ENCODE assay signal across 23 cellular contexts in the genomic region with DNA sequence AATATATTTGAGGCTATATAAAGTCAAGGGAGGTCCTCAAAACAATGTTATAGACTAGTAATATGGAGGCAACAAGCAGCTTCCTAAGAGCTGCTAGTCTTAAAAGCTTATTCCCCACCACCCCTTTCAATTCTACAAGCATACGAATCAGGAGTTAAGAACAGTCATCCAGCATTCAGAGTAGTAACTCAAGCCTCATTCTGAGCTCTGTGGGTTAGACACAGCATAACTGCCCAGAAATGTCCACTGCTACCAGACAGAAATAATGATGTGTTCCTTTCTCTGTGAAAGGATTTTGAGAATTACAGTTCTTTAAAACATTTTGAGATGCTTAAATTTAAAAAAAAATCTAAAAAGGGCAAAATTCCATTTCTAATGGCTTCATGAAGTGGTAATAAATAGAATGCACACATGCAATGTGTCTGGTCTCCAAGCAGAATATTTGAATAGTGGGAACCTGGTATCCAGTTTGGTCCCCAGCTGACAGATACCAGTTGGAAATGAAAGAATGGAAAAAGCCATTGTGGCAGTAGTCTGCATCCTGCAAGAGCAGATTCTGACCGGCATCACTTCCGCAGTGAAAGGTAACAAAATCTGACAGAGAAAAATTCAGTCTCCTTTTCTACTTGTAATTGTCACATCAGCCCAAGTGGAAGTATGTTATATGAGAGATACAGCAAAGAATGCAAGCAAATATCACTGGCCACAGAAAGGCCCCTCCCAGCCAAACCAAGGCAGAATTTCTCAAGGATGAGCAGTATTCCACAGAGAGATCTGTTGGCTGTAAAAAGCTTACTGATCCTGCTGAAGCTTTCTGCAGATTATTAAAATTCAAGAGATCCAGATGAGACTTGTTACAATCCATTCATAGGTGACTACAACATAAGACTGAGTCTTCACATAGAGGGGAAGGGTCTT.
DNase-seq lines count a peak whose midpoint lies in the region; ATAC-seq and TF ChIP-seq lines count a peak whose summit lies in the region.
"Had no signal": no experiment of that assay in that cellular context is flagged by ENCODE, and none has a peak within 500 bp of the region (broad histone marks: within the 10 kb centered on the region; RNA-seq: fewer than 3 reads in every experiment).

No MANE protein-coding gene starts in this region.

- H3K4me3 ChIP-seq in skeletal muscle satellite cell (ENCODE audit: low read length) (no peak overlapping the region), mammary epithelial cell (replicated peaks in 1 of 3; ENCODE audit: insufficient read depth in 1 of 3, low read depth in 2 of 3, low read length in 3 of 3) (no peak overlapping the region)
- H3K4me3 ChIP-seq: K562, vagina had no signal

- intact Hi-C loops in mammary epithelial cell (cut with micrococcal nuclease) = no loop called here

- H3K36me3 ChIP-seq in skeletal muscle satellite cell (ENCODE audit: insufficient read depth, low read length) = no peaks in the 10 kb centered on the region
- no peaks in the 10 kb centered on the region for H3K36me3 ChIP-seq in mammary epithelial cell (ENCODE audit: insufficient read depth, low read length)
- H3K36me3 ChIP-seq: vagina had no signal

- H4K20me1 ChIP-seq in mammary epithelial cell (ENCODE audit: insufficient read depth, low read length) = no peaks in the 10 kb centered on the region

- H3K27me3 ChIP-seq in skeletal muscle satellite cell (ENCODE audit: control insufficient read depth, insufficient read depth, low read length) (no peaks in the 10 kb centered on the region), mammary epithelial cell (ENCODE audit: insufficient read depth, low read length) (no peaks in the 10 kb centered on the region), foreskin keratinocyte (no peaks in the 10 kb centered on the region)
- H3K27me3 ChIP-seq: vagina had no signal

- in situ Hi-C loops in mammary epithelial cell (cut with MboI; ENCODE audit: low sequenced_read_pairs in 2 of 2) (no loop called here), GM13977 (cut with MboI; ENCODE audit: low pct_unique_long_range_greater_than_20kb, low sequenced_read_pairs, unreplicated experiment) (no loop called here)

- dilution Hi-C loops in mammary epithelial cell (cut with HindIII; ENCODE audit: low sequenced_read_pairs) = no loop called here

- H3K9ac ChIP-seq in skeletal muscle satellite cell (ENCODE audit: low read depth, low read length) (no peak overlapping the region), mammary epithelial cell (ENCODE audit: insufficient read depth, low read length) (no peak overlapping the region)

- no TSS peak for BruUV-seq in mammary epithelial cell (replicated peaks; lab: Mats Ljungman, UMichigan)

- H3K27ac ChIP-seq in mammary epithelial cell (ENCODE audit: insufficient read depth, low read depth, low read length) (no peak overlapping the region), foreskin keratinocyte (no peak overlapping the region)
- H3K27ac ChIP-seq: vagina had no signal

- no peak overlapping the region for H2AFZ ChIP-seq in mammary epithelial cell (ENCODE audit: low read depth, low read length)

- H3K9me3 ChIP-seq in skeletal muscle satellite cell (replicated peaks; ENCODE audit: low read length) (no peaks in the 10 kb centered on the region), mammary epithelial cell (replicated peaks; ENCODE audit: insufficient read depth, low read length) (no peaks in the 10 kb centered on the region)
- H3K9me3 ChIP-seq: Caco-2, vagina had no signal

- H3K79me2 ChIP-seq in mammary epithelial cell (ENCODE audit: insufficient read depth, low read length) = no peaks in the 10 kb centered on the region

- H3K4me2 ChIP-seq in skeletal muscle satellite cell (ENCODE audit: low read length) (peak overlapping the region; percentile 24), mammary epithelial cell (ENCODE audit: insufficient read depth, low read depth, low read length) (no peak overlapping the region)

- no peak for ATAC-seq in foreskin keratinocyte
- ATAC-seq: activated CD8-positive, alpha-beta memory T cell treated with anti-CD3 and anti-CD28 coated beads, Interleukin-2, amount 10 ng/mL, durations not matched to agents 7 days and 5 days; K562 had no signal

- DNase-seq in GM04503 (ENCODE audit: low read depth) (peak; percentile 67), astrocyte of the hippocampus (ENCODE audit: low read depth, low spot score) (peak; percentile 53), glomerular visceral epithelial cell (ENCODE audit: extremely low spot score) (peak; percentile 62), mammary epithelial cell (no peak), GM13977 (ENCODE audit: low spot score) (no peak), foreskin keratinocyte (no peak), hippocampal formation (lab: John Stamatoyannopoulos, UW) (no peak)
- DNase-seq: activated CD4-positive, alpha-beta T cell treated with anti-CD3 and anti-CD28 coated beads for 1 hour; activated CD8-positive, alpha-beta memory T cell treated with anti-CD3 and anti-CD28 coated beads, Interleukin-2, amount 10 ng/mL, durations not matched to agents 7 days and 5 days; activated effector memory CD4-positive, alpha-beta T cell treated with anti-CD3 and anti-CD28 coated beads, Interleukin-2, amount 50 U/mL, for 16 hours; AML-193; Caco-2; cortex of kidney; GOT3; NCI-H1048; NCI-H2081 treated with DMSO at 0.1 percent for 48 hours; retina; SIG-M5; stimulated activated CD4-positive, alpha-beta T cell treated with anti-CD3 and anti-CD28 coated beads, Interleukin-1b, Interleukin-23, amount 100 ng/mL, for 48 hours; T-helper 2 cell had no signal

- TF ChIP-seq CTCF in mammary epithelial cell (conservative IDR thresholded peaks at IDR 0.05 in 1 of 2, IDR thresholded peaks at IDR 0.05 in 1 of 2; ENCODE audit: extremely low read depth in 1 of 2, insufficient read depth in 1 of 2, low read depth in 1 of 2, low read length in 2 of 2) (no peak), GM13977 (IDR thresholded peaks at IDR 0.05; ENCODE audit: extremely low read depth, insufficient read depth, missing control alignments) (no peak), foreskin keratinocyte (conservative IDR thresholded peaks at IDR 0.05) (no peak)

- H3K4me1 ChIP-seq in skeletal muscle satellite cell (ENCODE audit: control insufficient read depth, insufficient read depth, low read length) (peaks cover 24% of the 10 kb centered on the region), mammary epithelial cell (ENCODE audit: insufficient read depth, low read length) (no peaks in the 10 kb centered on the region), foreskin keratinocyte (no peaks in the 10 kb centered on the region)
- H3K4me1 ChIP-seq: Caco-2, vagina had no signal

- 100% methylated on average over 3 of the region's 3 CpGs for WGBS in mammary epithelial cell (ENCODE audit: low coverage, missing lambda C conversion rate)

- CTCF ChIA-PET in mammary epithelial cell (lab: Charles Lee; ENCODE audit: low non-redundant PET) = interaction anchor here (0.5 kb wide), 1 partner anchor 22 kb away, joined by 3 read pairs; no protein-coding TSS in a partner anchor

Comparison
In these comparisons a context has a peak if more than half of its experiments do, and no peak if none do; other contexts are left out.
1. DNase-seq: peak in GM04503 (single experiment), astrocyte of the hippocampus (single experiment) and glomerular visceral epithelial cell (single experiment); none in mammary epithelial cell (single experiment), GM13977 (single experiment), foreskin keratinocyte (0 of 2) and hippocampal formation (0 of 2).